In genomic region chr14:75961662-75962061, GRCh38 we compare ENCODE assay signal across 21 cellular contexts.
"Had no signal": no experiment of that assay in that cellular context is flagged by ENCODE, and none has a peak within 500 bp of the region (broad histone marks: within the 10 kb centered on the region; RNA-seq: fewer than 3 reads in every experiment).

No MANE protein-coding gene starts in this region.

- H3K9me3 ChIP-seq: spleen, testis, upper lobe of left lung had no signal

- H2AFZ ChIP-seq: hepatocyte had no signal

- H3K27ac Mint-ChIP-seq: activated CD8-positive, alpha-beta memory T cell treated with anti-CD3 and anti-CD28 coated beads, Interleukin-2, amount 10 ng/mL, durations not matched to agents 7 days and 5 days; activated T-helper 17 cell treated with anti-CD3 and anti-CD28 coated beads, Interleukin-2, amount 50 U/mL, for 72 hours; mesothelial cell of epicardium; nephron; T-helper 1 cell treated with Interleukin-12 subunit alpha and Interleukin-12 subunit beta and Interleukin-4 antibody, amounts not matched to agents 30 μg/mL and 1 μg/mL, for 36 hours had no signal

- ATAC-seq: activated CD8-positive, alpha-beta memory T cell treated with anti-CD3 and anti-CD28 coated beads, Interleukin-2, amount 10 ng/mL, durations not matched to agents 7 days and 5 days; activated T-helper 17 cell treated with anti-CD3 and anti-CD28 coated beads, Interleukin-2, amount 50 U/mL, for 72 hours; left lobe of liver; stimulated activated memory B cell treated with anti-CD40 and anti-IgM and Interleukin-4, amounts not matched to agents 10 μg/mL and 1 μg/mL and 100 μg/mL, for 72 hours had no signal

- H3K27me3 ChIP-seq: cardiac muscle cell, hepatocyte, spleen, testis, upper lobe of left lung had no signal

- DNase-seq: activated CD4-positive, alpha-beta T cell treated with anti-CD3 and anti-CD28 coated beads, Interleukin-2, amount 50 U/mL, for 4 hours; activated CD8-positive, alpha-beta memory T cell treated with anti-CD3 and anti-CD28 coated beads, Interleukin-2, amount 10 ng/mL, durations not matched to agents 7 days and 5 days; activated naive CD4-positive, alpha-beta T cell; activated naive CD8-positive, alpha-beta T cell treated with anti-CD3 and anti-CD28 coated beads for 36 hours; activated T-cell treated with anti-CD3 and anti-CD28 coated beads, Interleukin-2, amount 50 U/mL, for 1 hour; amniotic stem cell; foreskin fibroblast; spleen; stimulated activated CD4-positive, alpha-beta T cell treated with anti-CD3 and anti-CD28 coated beads, Interleukin-4, amount 100 ng/mL, for 4 hours; testis; upper lobe of left lung had no signal

- H3K4me1 Mint-ChIP-seq: activated CD8-positive, alpha-beta memory T cell treated with anti-CD3 and anti-CD28 coated beads, Interleukin-2, amount 10 ng/mL, durations not matched to agents 7 days and 5 days; activated naive CD8-positive, alpha-beta T cell treated with anti-CD3 and anti-CD28 coated beads for 36 hours; activated T-helper 17 cell treated with anti-CD3 and anti-CD28 coated beads, Interleukin-2, amount 50 U/mL, for 72 hours; nephron had no signal

- H3K27ac ChIP-seq: cardiac muscle cell, epithelial cell of prostate, hepatocyte, testis, upper lobe of left lung had no signal

- H3K4me2 ChIP-seq: hepatocyte had no signal

- H3K9me3 Mint-ChIP-seq: activated naive CD8-positive, alpha-beta T cell treated with anti-CD3 and anti-CD28 coated beads for 36 hours; activated T-helper 17 cell treated with anti-CD3 and anti-CD28 coated beads, Interleukin-2, amount 50 U/mL, for 72 hours; mesothelial cell of epicardium; nephron; stimulated activated memory B cell treated with anti-CD40 and anti-IgM and Interleukin-4, amounts not matched to agents 10 μg/mL and 1 μg/mL and 100 μg/mL, for 72 hours; T-helper 1 cell treated with Interleukin-12 subunit alpha and Interleukin-12 subunit beta and Interleukin-4 antibody, amounts not matched to agents 30 μg/mL and 1 μg/mL, for 36 hours had no signal

- H3K79me2 ChIP-seq: hepatocyte had no signal

- H3K4me3 ChIP-seq: cardiac muscle cell, hepatocyte, lung, spleen, testis, upper lobe of left lung had no signal

- H3K4me3 Mint-ChIP-seq: activated CD8-positive, alpha-beta memory T cell treated with anti-CD3 and anti-CD28 coated beads, Interleukin-2, amount 10 ng/mL, durations not matched to agents 7 days and 5 days; activated naive CD8-positive, alpha-beta T cell treated with anti-CD3 and anti-CD28 coated beads for 36 hours; activated T-helper 17 cell treated with anti-CD3 and anti-CD28 coated beads, Interleukin-2, amount 50 U/mL, for 72 hours; mesothelial cell of epicardium; nephron; stimulated activated memory B cell treated with anti-CD40 and anti-IgM and Interleukin-4, amounts not matched to agents 10 μg/mL and 1 μg/mL and 100 μg/mL, for 72 hours; T-helper 1 cell treated with Interleukin-12 subunit alpha and Interleukin-12 subunit beta and Interleukin-4 antibody, amounts not matched to agents 30 μg/mL and 1 μg/mL, for 36 hours had no signal

- H3K27me3 Mint-ChIP-seq: activated CD8-positive, alpha-beta memory T cell treated with anti-CD3 and anti-CD28 coated beads, Interleukin-2, amount 10 ng/mL, durations not matched to agents 7 days and 5 days; activated naive CD8-positive, alpha-beta T cell treated with anti-CD3 and anti-CD28 coated beads for 36 hours; activated T-helper 17 cell treated with anti-CD3 and anti-CD28 coated beads, Interleukin-2, amount 50 U/mL, for 72 hours; stimulated activated memory B cell treated with anti-CD40 and anti-IgM and Interleukin-4, amounts not matched to agents 10 μg/mL and 1 μg/mL and 100 μg/mL, for 72 hours had no signal

- H3K4me1 ChIP-seq: testis, upper lobe of left lung had no signal

- H3K36me3 ChIP-seq: cardiac muscle cell had no signal

- H3K36me3 Mint-ChIP-seq: activated CD8-positive, alpha-beta memory T cell treated with anti-CD3 and anti-CD28 coated beads, Interleukin-2, amount 10 ng/mL, durations not matched to agents 7 days and 5 days had no signal
